1 cellular context compared by ENCODE assay signal in the genomic region with DNA sequence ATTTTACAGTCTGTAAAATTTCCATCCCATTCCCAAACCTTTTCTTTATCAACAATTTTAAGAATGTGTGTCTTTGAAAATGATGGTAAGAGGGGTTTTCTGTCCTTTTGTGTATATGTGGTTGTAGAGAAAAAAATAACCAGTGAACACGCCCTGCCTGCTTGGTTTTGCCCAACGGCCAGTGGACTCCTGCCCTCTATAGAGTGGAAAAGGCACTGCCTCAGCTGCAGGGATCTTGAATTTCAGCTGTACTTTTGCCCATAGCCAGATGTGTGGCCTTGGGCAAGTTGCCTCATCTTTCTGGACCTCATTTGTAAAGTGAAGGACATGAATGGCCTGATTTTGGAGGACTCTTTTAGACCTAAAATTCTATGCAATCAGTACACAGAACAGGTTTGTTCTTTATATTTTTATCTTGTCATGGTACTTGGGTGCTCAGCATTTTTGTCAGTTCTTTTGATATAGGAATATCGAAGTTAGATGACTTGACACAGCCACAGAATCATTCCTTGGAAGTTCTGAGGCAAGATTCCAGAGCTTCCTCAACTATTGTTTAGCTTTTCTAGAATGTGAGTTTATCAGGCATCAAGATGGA.
TF ChIP-seq lines count a peak whose summit lies in the region.

No MANE protein-coding gene starts in this region.

TF ChIP-seq in GM23338, 12 proteins besides CTCF, POLR2A, EP300 and RAD21 (continued from another document):
- TF ChIP-seq, protein P1, sequence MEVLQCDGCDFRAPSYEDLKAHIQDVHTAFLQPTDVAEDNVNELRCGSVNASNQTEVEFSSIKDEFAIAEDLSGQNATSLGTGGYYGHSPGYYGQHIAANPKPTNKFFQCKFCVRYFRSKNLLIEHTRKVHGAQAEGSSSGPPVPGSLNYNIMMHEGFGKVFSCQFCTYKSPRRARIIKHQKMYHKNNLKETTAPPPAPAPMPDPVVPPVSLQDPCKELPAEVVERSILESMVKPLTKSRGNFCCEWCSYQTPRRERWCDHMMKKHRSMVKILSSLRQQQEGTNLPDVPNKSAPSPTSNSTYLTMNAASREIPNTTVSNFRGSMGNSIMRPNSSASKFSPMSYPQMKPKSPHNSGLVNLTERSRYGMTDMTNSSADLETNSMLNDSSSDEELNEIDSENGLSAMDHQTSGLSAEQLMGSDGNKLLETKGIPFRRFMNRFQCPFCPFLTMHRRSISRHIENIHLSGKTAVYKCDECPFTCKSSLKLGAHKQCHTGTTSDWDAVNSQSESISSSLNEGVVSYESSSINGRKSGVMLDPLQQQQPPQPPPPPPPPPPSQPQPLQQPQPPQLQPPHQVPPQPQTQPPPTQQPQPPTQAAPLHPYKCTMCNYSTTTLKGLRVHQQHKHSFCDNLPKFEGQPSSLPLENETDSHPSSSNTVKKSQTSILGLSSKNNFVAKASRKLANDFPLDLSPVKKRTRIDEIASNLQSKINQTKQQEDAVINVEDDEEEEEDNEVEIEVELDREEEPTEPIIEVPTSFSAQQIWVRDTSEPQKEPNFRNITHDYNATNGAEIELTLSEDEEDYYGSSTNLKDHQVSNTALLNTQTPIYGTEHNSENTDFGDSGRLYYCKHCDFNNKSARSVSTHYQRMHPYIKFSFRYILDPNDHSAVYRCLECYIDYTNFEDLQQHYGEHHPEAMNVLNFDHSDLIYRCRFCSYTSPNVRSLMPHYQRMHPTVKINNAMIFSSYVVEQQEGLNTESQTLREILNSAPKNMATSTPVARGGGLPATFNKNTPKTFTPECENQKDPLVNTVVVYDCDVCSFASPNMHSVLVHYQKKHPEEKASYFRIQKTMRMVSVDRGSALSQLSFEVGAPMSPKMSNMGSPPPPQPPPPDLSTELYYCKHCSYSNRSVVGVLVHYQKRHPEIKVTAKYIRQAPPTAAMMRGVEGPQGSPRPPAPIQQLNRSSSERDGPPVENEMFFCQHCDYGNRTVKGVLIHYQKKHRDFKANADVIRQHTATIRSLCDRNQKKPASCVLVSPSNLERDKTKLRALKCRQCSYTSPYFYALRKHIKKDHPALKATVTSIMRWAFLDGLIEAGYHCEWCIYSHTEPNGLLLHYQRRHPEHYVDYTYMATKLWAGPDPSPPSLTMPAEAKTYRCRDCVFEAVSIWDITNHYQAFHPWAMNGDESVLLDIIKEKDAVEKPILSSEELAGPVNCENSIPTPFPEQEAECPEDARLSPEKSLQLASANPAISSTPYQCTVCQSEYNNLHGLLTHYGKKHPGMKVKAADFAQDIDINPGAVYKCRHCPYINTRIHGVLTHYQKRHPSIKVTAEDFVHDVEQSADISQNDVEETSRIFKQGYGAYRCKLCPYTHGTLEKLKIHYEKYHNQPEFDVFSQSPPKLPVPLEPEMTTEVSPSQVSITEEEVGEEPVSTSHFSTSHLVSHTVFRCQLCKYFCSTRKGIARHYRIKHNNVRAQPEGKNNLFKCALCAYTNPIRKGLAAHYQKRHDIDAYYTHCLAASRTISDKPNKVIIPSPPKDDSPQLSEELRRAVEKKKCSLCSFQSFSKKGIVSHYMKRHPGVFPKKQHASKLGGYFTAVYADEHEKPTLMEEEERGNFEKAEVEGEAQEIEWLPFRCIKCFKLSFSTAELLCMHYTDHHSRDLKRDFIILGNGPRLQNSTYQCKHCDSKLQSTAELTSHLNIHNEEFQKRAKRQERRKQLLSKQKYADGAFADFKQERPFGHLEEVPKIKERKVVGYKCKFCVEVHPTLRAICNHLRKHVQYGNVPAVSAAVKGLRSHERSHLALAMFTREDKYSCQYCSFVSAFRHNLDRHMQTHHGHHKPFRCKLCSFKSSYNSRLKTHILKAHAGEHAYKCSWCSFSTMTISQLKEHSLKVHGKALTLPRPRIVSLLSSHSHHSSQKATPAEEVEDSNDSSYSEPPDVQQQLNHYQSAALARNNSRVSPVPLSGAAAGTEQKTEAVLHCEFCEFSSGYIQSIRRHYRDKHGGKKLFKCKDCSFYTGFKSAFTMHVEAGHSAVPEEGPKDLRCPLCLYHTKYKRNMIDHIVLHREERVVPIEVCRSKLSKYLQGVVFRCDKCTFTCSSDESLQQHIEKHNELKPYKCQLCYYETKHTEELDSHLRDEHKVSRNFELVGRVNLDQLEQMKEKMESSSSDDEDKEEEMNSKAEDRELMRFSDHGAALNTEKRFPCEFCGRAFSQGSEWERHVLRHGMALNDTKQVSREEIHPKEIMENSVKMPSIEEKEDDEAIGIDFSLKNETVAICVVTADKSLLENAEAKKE (CRISPR knock-in tag; IDR thresholded peaks at IDR 0.05) = no peak
